8 cellular contexts compared by ENCODE assay signal in the genomic region with DNA sequence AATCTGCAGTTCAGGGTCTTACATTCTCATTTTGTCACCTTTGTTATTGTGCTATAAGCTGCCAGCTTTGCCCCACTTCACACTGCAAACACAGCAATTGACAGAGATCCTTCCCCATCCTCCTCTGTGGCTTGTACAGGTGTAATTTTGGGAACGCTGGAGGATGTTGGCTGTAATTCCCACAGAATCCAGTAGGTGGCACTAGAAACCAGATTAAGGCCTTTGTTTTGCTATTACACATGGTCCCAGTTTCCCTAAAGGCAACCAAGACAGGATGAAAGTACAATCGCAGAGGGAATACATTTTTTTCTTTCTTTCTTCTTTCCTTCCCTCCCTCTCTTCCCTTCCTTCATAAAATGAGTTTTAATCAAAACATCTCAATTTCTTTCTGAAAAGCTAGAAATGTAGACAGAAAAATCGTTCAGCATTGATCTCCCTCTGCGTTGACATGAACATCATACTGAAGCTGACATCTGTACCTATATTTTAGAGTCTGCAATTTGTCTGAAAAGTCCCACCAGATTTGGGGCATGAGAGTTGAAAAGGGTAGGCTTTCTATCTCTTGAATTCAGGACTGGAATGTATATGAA.
DNase-seq lines count a peak whose midpoint lies in the region; ATAC-seq and TF ChIP-seq lines count a peak whose summit lies in the region.

No MANE protein-coding gene starts in this region.

- H3K36me3 ChIP-seq in OCI-LY1 (ENCODE audit: insufficient read depth, low read length), result no peaks in the 10 kb centered on the region

- H3F3A ChIP-seq in OCI-LY1 (ENCODE audit: insufficient read depth, low read length), result no peaks in the 10 kb centered on the region

- no peaks in the 10 kb centered on the region for H3K27me3 ChIP-seq in OCI-LY1 (ENCODE audit: insufficient read depth, low read length)

- peak; percentile 5 for DNase-seq in DMS 273 treated with DMSO at 0.1 percent for 48 hours (lab: John Stamatoyannopoulos, UW)
- DNase-seq in HK-2 (ENCODE audit: unreplicated experiment), result peak; percentile 31
- peak; percentile 52 for DNase-seq in astrocyte of the spinal cord (ENCODE audit: low read depth, low spot score)
- peak; percentile 24 for DNase-seq in iris pigment epithelial cell (ENCODE audit: low read depth)
- DNase-seq in stimulated activated CD4-positive, alpha-beta T cell treated with anti-CD3 and anti-CD28 coated beads, Interleukin-4, amount 100 ng/mL, for 48 hours (ENCODE audit: low read depth in 2 of 2), result peak; percentile 7 to 10

- no peak overlapping the region for H3K27ac ChIP-seq in OCI-LY1 (ENCODE audit: low read depth, low read length, poor library complexity, severe bottlenecking)

- H3K9ac ChIP-seq in OCI-LY1 (ENCODE audit: low read length), result no peak overlapping the region

- H3K4me2 ChIP-seq in OCI-LY1 (ENCODE audit: low read length), result no peak overlapping the region

- H3K4me3 ChIP-seq in OCI-LY1 (ENCODE audit: low read depth, low read length, poor library complexity, severe bottlenecking) (no peak overlapping the region), astrocyte of the spinal cord (ENCODE audit: low read depth, low read length) (no peak overlapping the region)

- no peaks in the 10 kb centered on the region for H3K4me1 ChIP-seq in OCI-LY1 (ENCODE audit: insufficient read depth, low read length, severe bottlenecking)

- H4K20me1 ChIP-seq in OCI-LY1 (ENCODE audit: insufficient read depth, low read length), result no peaks in the 10 kb centered on the region

- ATAC-seq in GM19023 (IDR thresholded peaks at IDR 0.05; ENCODE audit: unreplicated experiment) (peak; percentile 52), HG03135 (IDR thresholded peaks at IDR 0.05; ENCODE audit: unreplicated experiment) (no peak)

- H3K79me2 ChIP-seq in OCI-LY1 (ENCODE audit: insufficient read depth, low read length), result no peaks in the 10 kb centered on the region

- in situ Hi-C loops in astrocyte of the spinal cord (cut with HindIII; ENCODE audit: low sequenced_read_pairs), result no loop called here

- no peaks in the 10 kb centered on the region for H3K9me2 ChIP-seq in OCI-LY1 (ENCODE audit: low read depth, low read length)

- TF ChIP-seq CTCF in OCI-LY1 (IDR thresholded peaks at IDR 0.05; ENCODE audit: low read length) (peak; percentile 87), astrocyte of the spinal cord (IDR thresholded peaks at IDR 0.05; ENCODE audit: low read depth, low read length) (peak; percentile 88)

- no peaks in the 10 kb centered on the region for H3K9me3 ChIP-seq in OCI-LY1 (ENCODE audit: low read length)

- H2AFZ ChIP-seq in OCI-LY1 (ENCODE audit: low read length), result no peak overlapping the region
